Comparison of ENCODE assay signal across 18 cellular contexts in the genomic region with DNA sequence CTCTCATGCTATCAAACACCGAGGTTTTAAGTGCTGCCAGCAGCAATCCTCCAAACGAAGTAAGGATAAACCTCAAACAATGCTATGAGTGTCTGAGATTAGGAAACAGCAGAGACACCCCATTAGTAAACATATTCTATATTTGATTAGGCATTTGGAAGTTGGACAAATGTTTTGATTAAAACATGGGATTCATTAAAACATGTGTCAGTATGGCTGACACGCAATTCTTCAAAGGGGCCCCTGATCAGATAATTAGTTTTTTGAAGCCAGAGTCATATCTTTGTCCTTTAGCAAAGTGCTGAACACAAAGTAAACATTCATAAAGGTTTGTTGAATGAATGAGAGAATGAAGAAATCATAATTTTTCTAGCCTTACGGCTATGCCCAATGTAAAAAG. TPM values are rescaled to one million over a fixed set of nuclear protein-coding genes. Genes with fewer than 3 reads are reported as not detected.
DNase-seq lines count a peak whose midpoint lies in the region; ATAC-seq lines count a peak whose summit lies in the region.
"Had no signal": no experiment of that assay in that cellular context is flagged by ENCODE, and none has a peak within 500 bp of the region (broad histone marks: within the 10 kb centered on the region; RNA-seq: fewer than 3 reads in every experiment).

No MANE protein-coding gene starts in this region.

- WGBS in neuronal stem cell (ENCODE audit: extremely low coverage in 2 of 2, insufficient read length in 2 of 2, insufficient replicate concordance in 1 of 2), 2 donors: no CpG with 5 or more reads among the region's 4 CpGs

- H3K27ac ChIP-seq in epithelial cell of prostate (peak overlapping the region; percentile 2), neuronal stem cell (replicated peaks; ENCODE audit: low read length) (no peak overlapping the region)
- H3K27ac ChIP-seq: HL-60, SK-N-MC had no signal

- no peak overlapping the region for H4K8ac ChIP-seq in neuronal stem cell (ENCODE audit: low read depth, low read length)

- ATAC-seq in stimulated activated naive CD8-positive, alpha-beta T cell treated with anti-CD3 and anti-CD28 coated beads, Interleukin-15, Interleukin-2, amounts not matched to agents 100 U/mL and 50 U/mL, for 24 hours: no peak
- no peak for ATAC-seq in GM18511 (IDR thresholded peaks at IDR 0.05; ENCODE audit: unreplicated experiment)
- ATAC-seq: Right ventricle myocardium inferior had no signal

- H3K4me2 ChIP-seq in neuronal stem cell (ENCODE audit: insufficient read depth, low read length, poor library complexity, severe bottlenecking): no peak overlapping the region

- H2BK5ac ChIP-seq in neuronal stem cell (ENCODE audit: low read length): no peak overlapping the region

- no peaks in the 10 kb centered on the region for H3K79me1 ChIP-seq in neuronal stem cell (ENCODE audit: low read depth, low read length)

- H2BK12ac ChIP-seq in neuronal stem cell (ENCODE audit: low read length): no peak overlapping the region

- H3K36me3 ChIP-seq in neuronal stem cell (replicated peaks in 1 of 2; ENCODE audit: control insufficient read depth in 2 of 2, insufficient read depth in 2 of 2, low read length in 2 of 2): no peaks in the 10 kb centered on the region

- H3K4me1 ChIP-seq in neuronal stem cell (ENCODE audit: control insufficient read depth in 2 of 2, insufficient read depth in 1 of 2, low read depth in 1 of 2, low read length in 2 of 2): no peaks in the 10 kb centered on the region

- no peak overlapping the region for H3K4ac ChIP-seq in neuronal stem cell (ENCODE audit: low read length)

- no peak overlapping the region for H3K23ac ChIP-seq in neuronal stem cell (ENCODE audit: low read depth, low read length, poor library complexity)

- no peak overlapping the region for H3K9ac ChIP-seq in neuronal stem cell (ENCODE audit: low read depth, low read length, poor library complexity)

- H3K18ac ChIP-seq in neuronal stem cell (ENCODE audit: low read length): no peak overlapping the region

- no peak overlapping the region for H2BK120ac ChIP-seq in neuronal stem cell (ENCODE audit: low read depth, low read length)

- H2BK15ac ChIP-seq in neuronal stem cell (ENCODE audit: low read length): no peak overlapping the region

- no peak overlapping the region for H3K14ac ChIP-seq in neuronal stem cell (ENCODE audit: low read length)

- no peak overlapping the region for H2AFZ ChIP-seq in neuronal stem cell (ENCODE audit: low read length)

- H3K27me3 ChIP-seq in neuronal stem cell (ENCODE audit: control insufficient read depth in 3 of 3, insufficient read depth in 3 of 3, low read depth in 1 of 3, low read length in 3 of 3): no peaks in the 10 kb centered on the region

- H2AK5ac ChIP-seq in neuronal stem cell (ENCODE audit: low read depth, low read length): no peak overlapping the region

- H4K91ac ChIP-seq in neuronal stem cell (ENCODE audit: low read depth, low read length, poor library complexity): no peak overlapping the region

- DNase-seq in NCI-H345 (lab: John Stamatoyannopoulos, UW): peak; percentile 20
- no peak for DNase-seq in NCI-H345 treated with DMSO at 0.1 percent for 48 hours (lab: John Stamatoyannopoulos, UW; ENCODE audit: unreplicated experiment)
- DNase-seq in NCI-H748 treated with DMSO at 0.1 percent for 48 hours (lab: John Stamatoyannopoulos, UW): peak; percentile 58
- DNase-seq in epithelial cell of prostate (ENCODE audit: low read depth, low spot score): no peak
- DNase-seq in stimulated activated naive CD8-positive, alpha-beta T cell treated with anti-CD3 and anti-CD28 coated beads, Interleukin-15, Interleukin-2, amounts not matched to agents 100 U/mL and 50 U/mL, for 24 hours: no peak
- DNase-seq in activated CD8-positive, alpha-beta memory T cell treated with anti-CD3 and anti-CD28 coated beads, Interleukin-2, amount 50 U/mL, for 48 hours: no peak
- no peak for DNase-seq in neuronal stem cell (ENCODE audit: low spot score)
- DNase-seq: ACHN, AML-193, DMS 273 treated with DMSO at 0.1 percent for 48 hours, NCI-H1436, NCI-H446 treated with DMSO at 0.1 percent for 48 hours, NCI-H82 had no signal

- H3K9me3 ChIP-seq in neuronal stem cell (replicated peaks in 1 of 2; ENCODE audit: control insufficient read depth in 2 of 2, insufficient read depth in 1 of 2, low read depth in 1 of 2, low read length in 2 of 2): no peaks in the 10 kb centered on the region

- no peak overlapping the region for H3K4me3 ChIP-seq in neuronal stem cell (ENCODE audit: low read length in 2 of 2)
- H3K4me3 ChIP-seq: SK-N-MC had no signal

RNA-seq across cellular contexts. Expression of gene BLID, which starts 33.2 kb away (rescaled TPM):
- not detected for polyA plus RNA-seq in neuronal stem cell (2013, experiment 1 of 2)
- polyA plus RNA-seq in neuronal stem cell (2013, experiment 2 of 2): not detected
- polyA plus RNA-seq: CD14-positive monocyte had no signal

Comparison
In these comparisons a context has a peak if more than half of its experiments do, and no peak if none do; other contexts are left out.
1. DNase-seq: peak in NCI-H345 (single experiment) and NCI-H748 treated with DMSO at 0.1 percent for 48 hours (single experiment); none in NCI-H345 treated with DMSO at 0.1 percent for 48 hours (single experiment), epithelial cell of prostate (single experiment), stimulated activated naive CD8-positive, alpha-beta T cell treated with anti-CD3 and anti-CD28 coated beads, Interleukin-15, Interleukin-2, amounts not matched to agents 100 U/mL and 50 U/mL, for 24 hours (single experiment), activated CD8-positive, alpha-beta memory T cell treated with anti-CD3 and anti-CD28 coated beads, Interleukin-2, amount 50 U/mL, for 48 hours (single experiment) and neuronal stem cell (single experiment).